Comparison of ENCODE assay signal across 14 cellular contexts in genomic region chr4:25903905-25904747, GRCh38. TPM values are rescaled to one million over a fixed set of nuclear protein-coding genes. Genes with fewer than 3 reads are reported as not detected.
A peak's percentile ranks its signal among the peaks of the same experiment; 100 is the strongest.
DNase-seq lines count a peak whose midpoint lies in the region; ATAC-seq and TF ChIP-seq lines count a peak whose summit lies in the region.
"Had no signal": no experiment of that assay in that cellular context is flagged by ENCODE, and none has a peak within 500 bp of the region (broad histone marks: within the 10 kb centered on the region; RNA-seq: fewer than 3 reads in every experiment).

No MANE protein-coding gene starts in this region.

- 77% methylated on average over 8 of the region's 8 CpGs for WGBS in prostate gland
- no CpG with 5 or more reads among the region's 8 CpGs for WGBS in H9 (ENCODE audit: extremely low coverage, insufficient read length, low lambda C conversion rate)

- H3K9me2 ChIP-seq in DOHH2 (replicated peaks; ENCODE audit: control insufficient read depth, low read length): no peaks in the 10 kb centered on the region

- H3K79me1 ChIP-seq in H9 (ENCODE audit: insufficient read depth, low read depth, low read length, poor library complexity, severe bottlenecking): no peaks in the 10 kb centered on the region

- no peak overlapping the region for H2BK5ac ChIP-seq in H9 (ENCODE audit: insufficient read length, low read length)

- no peak overlapping the region for H3K4me3 Mint-ChIP-seq in H9

- H3K36me3 ChIP-seq in DOHH2 (ENCODE audit: control insufficient read depth, low read length): peaks cover 5% of the 10 kb centered on the region
- H3K36me3 ChIP-seq in prostate gland: no peaks in the 10 kb centered on the region
- H3K36me3 ChIP-seq: BLaER1, right atrium auricular region had no signal

- no peak overlapping the region for H2BK20ac ChIP-seq in H9 (ENCODE audit: low read depth, low read length, poor library complexity, severe bottlenecking)

- H3F3A ChIP-seq in DOHH2 (ENCODE audit: control insufficient read depth, insufficient read depth): peaks cover 6% of the 10 kb centered on the region; the same call in 1 of the 2 replicates

- no peak overlapping the region for H2BK120ac ChIP-seq in H9 (ENCODE audit: low read depth, low read length, poor library complexity, severe bottlenecking)

- H3K56ac ChIP-seq in H9 (ENCODE audit: insufficient read length, low read depth, low read length): no peak overlapping the region

- H3K4ac ChIP-seq in H9 (ENCODE audit: low read depth, low read length): no peak overlapping the region

- H4K8ac ChIP-seq in H9 (replicated peaks; ENCODE audit: insufficient read length, low read depth, low read length): no peak overlapping the region

- no peak overlapping the region for H3K14ac ChIP-seq in H9 (ENCODE audit: insufficient read depth, low read length)

- H4K5ac ChIP-seq in H9 (ENCODE audit: insufficient read length, low read depth, low read length): no peak overlapping the region

- H3K79me2 ChIP-seq in DOHH2 (ENCODE audit: control insufficient read depth, low read length) (no peaks in the 10 kb centered on the region), H9 (ENCODE audit: insufficient read depth, low read length) (no peaks in the 10 kb centered on the region)

- H2AK5ac ChIP-seq in H9 (ENCODE audit: insufficient read length, low read length): no peak overlapping the region

- H2BK12ac ChIP-seq in H9 (ENCODE audit: insufficient read length, low read depth, low read length): no peak overlapping the region

- H3K4me1 ChIP-seq in DOHH2 (ENCODE audit: control insufficient read depth, low read length) (peaks cover 42% of the 10 kb centered on the region), prostate gland (replicated peaks) (no peaks in the 10 kb centered on the region), H9 (ENCODE audit: insufficient read depth, low read length) (no peaks in the 10 kb centered on the region)
- H3K4me1 ChIP-seq: BLaER1 had no signal

- peaks cover 3 to 9% of the 10 kb centered on the region in 2 experiments; a peak in 4 of 5 replicates for H3K9me3 Mint-ChIP-seq in H9

- H3K27ac ChIP-seq in DOHH2 (ENCODE audit: low read depth, low read length): peak overlapping the region; percentile 33
- H3K27ac ChIP-seq in prostate gland: no peak overlapping the region
- no peak overlapping the region for H3K27ac ChIP-seq in H9 (ENCODE audit: insufficient read length, low read depth, low read length)
- H3K27ac ChIP-seq: BLaER1, epithelial cell of prostate, right atrium auricular region had no signal

- H3K36me3 Mint-ChIP-seq in H9 (ENCODE audit: insufficient read depth in 1 of 3, low read depth in 3 of 3): peaks cover 0 to 4% (median 4%) of the 10 kb centered on the region in 3 experiments; a peak in 2 of 7 replicates

- H3K23ac ChIP-seq in H9 (ENCODE audit: insufficient read length, low read depth, low read length): no peak overlapping the region

- peaks cover 12 to 17% of the 10 kb centered on the region in 2 experiments for H3K4me1 Mint-ChIP-seq in H9

- peak; percentile 18 for DNase-seq in epithelial cell of esophagus (ENCODE audit: low read depth)
- DNase-seq in activated naive CD4-positive, alpha-beta T cell treated with Interleukin-2 at 50 U/mL for 16 hours: no peak
- no peak for DNase-seq in prostate gland (ENCODE audit: low spot score)
- no peak for DNase-seq in H9
- DNase-seq: activated CD4-positive, alpha-beta T cell treated with anti-CD3 and anti-CD28 coated beads for 48 hours; activated effector memory CD4-positive, alpha-beta T cell treated with Interleukin-2 at 50 U/mL for 16 hours; NCI-H526 had no signal

- H3T11ph ChIP-seq in H9 (ENCODE audit: low read length): no peak overlapping the region

- intact Hi-C loops in prostate gland (cut with DNase I): no loop called here

- H3K4me3 ChIP-seq in DOHH2 (ENCODE audit: low read length) (peak overlapping the region; percentile 26; the same call in 1 of the 2 replicates), epithelial cell of esophagus (ENCODE audit: low read length) (no peak overlapping the region), prostate gland (no peak overlapping the region)
- H3K4me3 ChIP-seq: BLaER1, right atrium auricular region had no signal

- no peak overlapping the region for H4K91ac ChIP-seq in H9 (ENCODE audit: insufficient read length, low read depth, low read length)

- H3K27me3 ChIP-seq in DOHH2 (ENCODE audit: control insufficient read depth, low read length): no peaks in the 10 kb centered on the region
- no peaks in the 10 kb centered on the region for H3K27me3 ChIP-seq in prostate gland (replicated peaks; ENCODE audit: insufficient read depth)
- no peaks in the 10 kb centered on the region for H3K27me3 ChIP-seq in H9 (ENCODE audit: insufficient read depth, low read length)
- H3K27me3 ChIP-seq: BLaER1, right atrium auricular region had no signal

- H2AFZ ChIP-seq in H9 (ENCODE audit: low read length): no peak overlapping the region

- no peak overlapping the region for H3K27ac Mint-ChIP-seq in H9

- H3K27me3 Mint-ChIP-seq in H9 (ENCODE audit: low read depth): peaks cover 3% of the 10 kb centered on the region

- H4K20me1 ChIP-seq in DOHH2 (ENCODE audit: control insufficient read depth, insufficient read depth, low read depth, low read length) (no peaks in the 10 kb centered on the region), H9 (ENCODE audit: control insufficient read depth, insufficient read depth, insufficient read length) (no peaks in the 10 kb centered on the region)
- H4K20me1 ChIP-seq: BLaER1 had no signal

- H3K9me3 ChIP-seq in DOHH2 (ENCODE audit: control insufficient read depth, insufficient read depth, low read length) (no peaks in the 10 kb centered on the region), prostate gland (no peaks in the 10 kb centered on the region), H9 (ENCODE audit: control insufficient read depth, low read depth, low read length) (no peaks in the 10 kb centered on the region)
- H3K9me3 ChIP-seq: BLaER1, right atrium auricular region had no signal

- no peak overlapping the region for H2BK15ac ChIP-seq in H9 (ENCODE audit: low read depth, low read length)

- H3K18ac ChIP-seq in H9 (ENCODE audit: insufficient read length, low read depth, low read length): no peak overlapping the region

- no peak for TF ChIP-seq POLR2A in prostate gland (IDR thresholded peaks at IDR 0.05)

- peak overlapping the region; percentile 48 for H3K4me2 ChIP-seq in DOHH2 (ENCODE audit: low read length)
- no peak overlapping the region for H3K4me2 ChIP-seq in H9 (ENCODE audit: insufficient read depth, insufficient read length, low read length)
- H3K4me2 ChIP-seq: BLaER1 had no signal

- peak; percentile 35 for ATAC-seq in GM19324 (IDR thresholded peaks at IDR 0.05; ENCODE audit: low FRiP score, unreplicated experiment)
- peak; percentile 56 for ATAC-seq in HG03354 (IDR thresholded peaks at IDR 0.05; ENCODE audit: poor library complexity, severe bottlenecking, unreplicated experiment)
- no peak for ATAC-seq in GM21360 (IDR thresholded peaks at IDR 0.05; ENCODE audit: unreplicated experiment)

- H3K23me2 ChIP-seq in H9 (ENCODE audit: insufficient read length, low read depth, low read length, poor library complexity, severe bottlenecking): no peaks in the 10 kb centered on the region

- no peak overlapping the region for H3K9ac ChIP-seq in H9 (ENCODE audit: extremely low read depth, insufficient read length, low read length)
- H3K9ac ChIP-seq: BLaER1 had no signal

- TF ChIP-seq CTCF in DOHH2 (IDR thresholded peaks at IDR 0.05; ENCODE audit: low read depth, low read length, poor library complexity, severe bottlenecking) (no peak), epithelial cell of esophagus (IDR thresholded peaks at IDR 0.05; ENCODE audit: insufficient read depth, low read depth, low read length, missing control alignments) (no peak), prostate gland (IDR thresholded peaks at IDR 0.05) (no peak), H9 (conservative IDR thresholded peaks at IDR 0.05) (no peak)

RNA-seq across cellular contexts. Expression of gene SMIM20, which starts 9.9 kb away (rescaled TPM):
- total RNA-seq in prostate gland (10 to 100 TPM; 34.7 to 35.7 TPM), H9 (2021) (39.7 and 40.2 TPM in 2 replicates)

RNA-seq across cellular contexts. Expression of gene SEL1L3, which starts 41.3 kb away (rescaled TPM):
- total RNA-seq in prostate gland (10 to 100 TPM; 22.2 to 26.1 TPM), H9 (2021) (44.5 and 48.3 TPM in 2 replicates)
